Comparison of ENCODE assay signal across 10 cellular contexts in the genomic region with DNA sequence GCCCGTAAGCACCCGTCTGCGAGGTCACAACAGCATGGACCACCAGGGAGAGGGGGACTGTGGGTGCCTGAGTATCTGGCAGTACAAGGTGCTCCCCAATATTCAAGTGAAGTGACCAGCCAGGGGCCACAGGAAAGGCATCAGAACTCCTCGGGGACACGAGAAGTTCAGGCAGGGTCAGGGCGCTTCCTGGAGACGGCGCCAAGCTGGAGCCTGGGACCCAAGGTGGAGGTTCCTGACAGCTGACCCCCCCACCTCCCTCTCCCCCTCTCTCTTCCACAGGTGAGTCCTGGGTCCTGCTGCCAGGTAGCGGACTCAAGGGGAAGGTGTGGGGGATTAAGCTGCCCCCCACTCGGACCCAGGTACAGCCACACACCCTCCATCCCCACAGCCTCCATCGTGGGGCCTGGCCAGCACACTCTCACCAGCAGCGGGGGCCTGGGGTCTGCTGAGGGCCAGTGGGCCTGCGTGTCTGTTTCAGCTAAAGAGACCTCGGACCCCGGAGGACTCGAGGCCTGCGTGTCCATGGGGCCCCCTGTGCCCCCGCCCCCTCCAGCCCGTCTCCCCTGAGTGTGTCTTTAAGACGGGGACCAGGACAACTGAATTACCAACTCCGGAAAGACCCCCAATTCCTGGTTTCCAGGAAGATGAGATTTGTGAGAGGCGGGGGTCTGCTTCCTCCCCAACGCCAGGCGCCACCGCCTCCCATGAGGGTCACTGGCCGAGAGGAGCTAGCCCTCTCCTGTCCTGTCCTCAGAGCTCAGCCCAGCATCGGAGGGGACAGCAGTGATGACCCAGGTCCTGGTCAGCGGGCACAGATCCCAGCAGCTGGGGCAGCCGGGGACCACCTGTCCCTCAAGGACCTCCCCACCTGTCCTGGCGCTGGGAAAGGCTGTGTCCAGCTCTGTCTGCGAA. TPM values are rescaled to one million over a fixed set of nuclear protein-coding genes. Genes with fewer than 3 reads are reported as not detected.
DNase-seq lines count a peak whose midpoint lies in the region; ATAC-seq and TF ChIP-seq lines count a peak whose summit lies in the region.
"Had no signal": no experiment of that assay in that cellular context is flagged by ENCODE, and none has a peak within 500 bp of the region (broad histone marks: within the 10 kb centered on the region; RNA-seq: fewer than 3 reads in every experiment).

No MANE protein-coding gene starts in this region.

- H3K79me1 ChIP-seq in mesendoderm (ENCODE audit: low read length): no peaks in the 10 kb centered on the region

- ATAC-seq in heart left ventricle: peak in 2 of 4 donors; percentile 3 to 34
- no peak for ATAC-seq in GM19452 (IDR thresholded peaks at IDR 0.05; ENCODE audit: unreplicated experiment)

- H3K27me3 ChIP-seq in heart left ventricle (peaks cover 0 to 34% (median 5%) of the 10 kb centered on the region in 9 donors), right atrium auricular region (no peaks in the 10 kb centered on the region), mesendoderm (ENCODE audit: insufficient read depth, low read length, poor library complexity) (no peaks in the 10 kb centered on the region)
- H3K27me3 ChIP-seq: ascending aorta had no signal

- no peak for TF ChIP-seq POLR2A in heart left ventricle (IDR thresholded peaks at IDR 0.05)

- H3K4ac ChIP-seq in mesendoderm (ENCODE audit: low read depth, low read length): no peak overlapping the region

- no peaks in the 10 kb centered on the region for H3K36me3 ChIP-seq in heart left ventricle
- no peaks in the 10 kb centered on the region for H3K36me3 ChIP-seq in right atrium auricular region
- H3K36me3 ChIP-seq in mesendoderm (ENCODE audit: control insufficient read depth, insufficient read depth, low read length): no peaks in the 10 kb centered on the region
- H3K36me3 ChIP-seq: ascending aorta had no signal

- no peak overlapping the region for H3K9ac ChIP-seq in mesendoderm (ENCODE audit: low read length)

- H3K36me3 Mint-ChIP-seq in activated T-helper 2 cell treated with anti-CD3 and anti-CD28 coated beads, Interferon-gamma antibody, Interleukin-2, Interleukin-4, amounts not matched to agents 10 μg/mL and 5 μg/mL and 100 μg/mL, durations not matched to agents 14 hours and 24 hours and 36 hours (ENCODE audit: low read depth): peaks cover 10% of the 10 kb centered on the region

- peak overlapping the region; percentile 79 for H3K27ac Mint-ChIP-seq in activated T-helper 2 cell treated with anti-CD3 and anti-CD28 coated beads, Interferon-gamma antibody, Interleukin-2, Interleukin-4, amounts not matched to agents 10 μg/mL and 5 μg/mL and 100 μg/mL, durations not matched to agents 14 hours and 24 hours and 36 hours

- no peak overlapping the region for H4K5ac ChIP-seq in mesendoderm (ENCODE audit: low read length)

- H3K18ac ChIP-seq in mesendoderm (ENCODE audit: low read length): peak overlapping the region; percentile 72

- H3K4me1 Mint-ChIP-seq in activated T-helper 2 cell treated with anti-CD3 and anti-CD28 coated beads, Interferon-gamma antibody, Interleukin-2, Interleukin-4, amounts not matched to agents 10 μg/mL and 5 μg/mL and 100 μg/mL, durations not matched to agents 14 hours and 24 hours and 36 hours (ENCODE audit: low read depth): peaks cover 4% of the 10 kb centered on the region

- H2BK15ac ChIP-seq in mesendoderm (replicated peaks; ENCODE audit: low read depth): no peak overlapping the region

- no peak overlapping the region for H2BK5ac ChIP-seq in mesendoderm (ENCODE audit: low read length)

- 71 to 80% (median 73%) methylated on average over 8 to 31 of the region's 31 CpGs for WGBS in heart left ventricle, 4 donors
- no CpG with 5 or more reads among the region's 31 CpGs for WGBS in mesendoderm (ENCODE audit: extremely low coverage, insufficient coverage, low lambda C conversion rate)

- H3K9me3 Mint-ChIP-seq in activated T-helper 2 cell treated with anti-CD3 and anti-CD28 coated beads, Interferon-gamma antibody, Interleukin-2, Interleukin-4, amounts not matched to agents 10 μg/mL and 5 μg/mL and 100 μg/mL, durations not matched to agents 14 hours and 24 hours and 36 hours: peaks cover 3% of the 10 kb centered on the region

- H3K9me3 ChIP-seq in heart left ventricle (peaks cover 0 to 7% (median 0%) of the 10 kb centered on the region in 12 donors), right atrium auricular region (no peaks in the 10 kb centered on the region)
- H3K9me3 ChIP-seq: ascending aorta had no signal

- H2BK120ac ChIP-seq in mesendoderm (ENCODE audit: low read depth, low read length): no peak overlapping the region

- intact Hi-C loops in heart left ventricle (cut with DNase I): loop anchor here in 2 of 10 donors (5.0 kb wide), 2 partner anchors 38 to 43 kb away; no protein-coding TSS in a partner anchor
- intact Hi-C loops in activated T-helper 2 cell treated with anti-CD3 and anti-CD28 coated beads, Interferon-gamma antibody, Interleukin-2, Interleukin-4, amounts not matched to agents 10 μg/mL and 5 μg/mL and 100 μg/mL, durations not matched to agents 14 hours and 24 hours and 36 hours (cut with micrococcal nuclease): loop anchor here (10.0 kb wide), 1 partner anchor 185 kb away; the partner anchor contains the start of gene ISG15

- peak overlapping the region in 9 of 12 donors; percentile 46 to 62 (median 56) for H3K4me3 ChIP-seq in heart left ventricle
- H3K4me3 ChIP-seq in right atrium auricular region: peak overlapping the region in 1 of 2 donors; percentile 56
- H3K4me3 ChIP-seq in mesendoderm (ENCODE audit: low read length): no peak overlapping the region
- H3K4me3 ChIP-seq: lung had no signal

- DNase-seq in heart left ventricle: peak in 4 of 5 donors; percentile 19 to 43 (median 26)
- no peak for DNase-seq in right atrium auricular region (ENCODE audit: low spot score)
- DNase-seq in activated T-helper 2 cell treated with anti-CD3 and anti-CD28 coated beads, Interferon-gamma antibody, Interleukin-2, Interleukin-4, amounts not matched to agents 10 μg/mL and 5 μg/mL and 100 μg/mL, durations not matched to agents 14 hours and 24 hours and 36 hours (ENCODE audit: low spot score): no peak
- DNase-seq in mesendoderm: no peak
- no peak for DNase-seq in NCI-H69 (lab: John Stamatoyannopoulos, UW)
- DNase-seq in NCI-H1694 (lab: John Stamatoyannopoulos, UW): no peak
- DNase-seq in NCI-H2196 (lab: John Stamatoyannopoulos, UW; ENCODE audit: unreplicated experiment): no peak

- no peaks in the 10 kb centered on the region for H3K79me2 ChIP-seq in mesendoderm (ENCODE audit: control insufficient read depth, insufficient read depth, low read length)

- no peaks in the 10 kb centered on the region for H3K27me3 Mint-ChIP-seq in activated T-helper 2 cell treated with anti-CD3 and anti-CD28 coated beads, Interferon-gamma antibody, Interleukin-2, Interleukin-4, amounts not matched to agents 10 μg/mL and 5 μg/mL and 100 μg/mL, durations not matched to agents 14 hours and 24 hours and 36 hours (ENCODE audit: low read depth)

- no peak overlapping the region for H2AK5ac ChIP-seq in mesendoderm (ENCODE audit: low read length)

- H3K27ac ChIP-seq in heart left ventricle (peak overlapping the region in 1 of 12 donors; percentile 64), right atrium auricular region (no peak overlapping the region), mesendoderm (ENCODE audit: low read depth, low read length) (no peak overlapping the region)
- H3K27ac ChIP-seq: ascending aorta had no signal

- no peak for TF ChIP-seq CTCF in heart left ventricle (IDR thresholded peaks at IDR 0.05)
- no peak for TF ChIP-seq CTCF in right atrium auricular region (IDR thresholded peaks at IDR 0.05)

- H3K56ac ChIP-seq in mesendoderm (ENCODE audit: low read length): no peak overlapping the region

- H3K4me1 ChIP-seq in heart left ventricle (peaks cover 0 to 13% (median 8%) of the 10 kb centered on the region in 12 donors), right atrium auricular region (peaks cover 0 to 11% of the 10 kb centered on the region in 2 donors), mesendoderm (ENCODE audit: control insufficient read depth, low read depth, low read length) (no peaks in the 10 kb centered on the region)

- H3K23ac ChIP-seq in mesendoderm (ENCODE audit: low read length): no peak overlapping the region

- H4K8ac ChIP-seq in mesendoderm (ENCODE audit: low read depth, low read length): no peak overlapping the region

- no peak overlapping the region for H3K4me2 ChIP-seq in mesendoderm (ENCODE audit: low read length)

- peak overlapping the region; percentile 61 for H3K4me3 Mint-ChIP-seq in activated T-helper 2 cell treated with anti-CD3 and anti-CD28 coated beads, Interferon-gamma antibody, Interleukin-2, Interleukin-4, amounts not matched to agents 10 μg/mL and 5 μg/mL and 100 μg/mL, durations not matched to agents 14 hours and 24 hours and 36 hours (ENCODE audit: low read depth)

RNA-seq across cellular contexts. Expression of gene TNFRSF18, which starts 6.2 kb away (rescaled TPM):
- total RNA-seq in heart left ventricle (under 1 TPM in 2 of 9 donors, not detected in 7; 0.77 to 0.93 TPM), right atrium auricular region (under 1 TPM in 1 of 2 donors, not detected in 1; 0.55 TPM)
- polyA plus RNA-seq in heart left ventricle: under 1 TPM in 1 of 2 donors, not detected in 1; 0.24 TPM
- 219 and 231 TPM in 2 replicates for total RNA-seq in activated T-helper 2 cell treated with anti-CD3 and anti-CD28 coated beads, Interferon-gamma antibody, Interleukin-2, Interleukin-4, amounts not matched to agents 10 μg/mL and 5 μg/mL and 100 μg/mL, durations not matched to agents 14 hours and 24 hours and 36 hours
- polyA plus RNA-seq in mesendoderm (2013, experiment 1 of 2): 0.15 TPM
- polyA plus RNA-seq in mesendoderm (2013, experiment 2 of 2): 0.08 TPM
- total RNA-seq: ascending aorta had no signal

RNA-seq across cellular contexts. Expression of gene TNFRSF4, which starts 13.7 kb away (rescaled TPM):
- 10 to 100 TPM in 1 of 9 donors, 1 to 10 TPM in 8; 1.1 to 23.8 (median 2.7) TPM for total RNA-seq in heart left ventricle
- polyA plus RNA-seq in heart left ventricle: 1 to 10 TPM; 3.2 to 4.0 TPM
- under 1 TPM; 0.59 to 0.79 TPM for total RNA-seq in right atrium auricular region
- total RNA-seq in activated T-helper 2 cell treated with anti-CD3 and anti-CD28 coated beads, Interferon-gamma antibody, Interleukin-2, Interleukin-4, amounts not matched to agents 10 μg/mL and 5 μg/mL and 100 μg/mL, durations not matched to agents 14 hours and 24 hours and 36 hours: 441 and 458 TPM in 2 replicates
- polyA plus RNA-seq in mesendoderm (2013, experiment 1 of 2): 0.04 TPM
- polyA plus RNA-seq in mesendoderm (2013, experiment 2 of 2): not detected

RNA-seq across cellular contexts. Expression of gene TTLL10, which starts 26.5 kb away (rescaled TPM):
- total RNA-seq in heart left ventricle: under 1 TPM in 5 of 9 donors, not detected in 4; 0.14 to 0.53 (median 0.27) TPM
- polyA plus RNA-seq in heart left ventricle: under 1 TPM; 0.03 to 0.19 TPM
- not detected for total RNA-seq in right atrium auricular region
- not detected in 2 replicates for total RNA-seq in activated T-helper 2 cell treated with anti-CD3 and anti-CD28 coated beads, Interferon-gamma antibody, Interleukin-2, Interleukin-4, amounts not matched to agents 10 μg/mL and 5 μg/mL and 100 μg/mL, durations not matched to agents 14 hours and 24 hours and 36 hours
- polyA plus RNA-seq in mesendoderm (2013, experiment 1 of 2): 0.27 TPM
- polyA plus RNA-seq in mesendoderm (2013, experiment 2 of 2): 0.20 TPM
- total RNA-seq: ascending aorta had no signal

RNA-seq across cellular contexts. Expression of gene SDF4, which starts 31.6 kb away (rescaled TPM):
- total RNA-seq in heart left ventricle (100 to 1,000 TPM; 102 to 167 (median 120) TPM), right atrium auricular region (100 to 1,000 TPM; 120 to 128 TPM)
- 100 to 1,000 TPM; 102 to 212 TPM for polyA plus RNA-seq in heart left ventricle
- total RNA-seq in activated T-helper 2 cell treated with anti-CD3 and anti-CD28 coated beads, Interferon-gamma antibody, Interleukin-2, Interleukin-4, amounts not matched to agents 10 μg/mL and 5 μg/mL and 100 μg/mL, durations not matched to agents 14 hours and 24 hours and 36 hours: 161 and 164 TPM in 2 replicates
- 63.5 TPM for polyA plus RNA-seq in mesendoderm (2013, experiment 1 of 2)
- 65.5 TPM for polyA plus RNA-seq in mesendoderm (2013, experiment 2 of 2)

RNA-seq across cellular contexts. Expression of gene B3GALT6, which starts 31.8 kb away (rescaled TPM):
- total RNA-seq in heart left ventricle: 10 to 100 TPM in 7 of 9 donors, 1 to 10 TPM in 2; 8.1 to 21.4 (median 11.2) TPM
- 10 to 100 TPM in 1 of 2 donors, 1 to 10 TPM in 1; 6.7 to 15.7 TPM for polyA plus RNA-seq in heart left ventricle
- 10 to 100 TPM; 16.1 to 19.7 TPM for total RNA-seq in right atrium auricular region
- total RNA-seq in activated T-helper 2 cell treated with anti-CD3 and anti-CD28 coated beads, Interferon-gamma antibody, Interleukin-2, Interleukin-4, amounts not matched to agents 10 μg/mL and 5 μg/mL and 100 μg/mL, durations not matched to agents 14 hours and 24 hours and 36 hours: 34.6 and 35.8 TPM in 2 replicates
- 15.5 TPM for polyA plus RNA-seq in mesendoderm (2013, experiment 1 of 2)
- polyA plus RNA-seq in mesendoderm (2013, experiment 2 of 2): 14.8 TPM

Comparison
In these comparisons a context has a peak if more than half of its experiments do, and no peak if none do; other contexts are left out.
1. DNase-seq: peak in heart left ventricle (4 of 5); none in right atrium auricular region (single experiment), activated T-helper 2 cell treated with anti-CD3 and anti-CD28 coated beads, Interferon-gamma antibody, Interleukin-2, Interleukin-4, amounts not matched to agents 10 μg/mL and 5 μg/mL and 100 μg/mL, durations not matched to agents 14 hours and 24 hours and 36 hours (single experiment), mesendoderm (single experiment), NCI-H69 (single experiment), NCI-H1694 (single experiment) and NCI-H2196 (single experiment).
2. RNA of gene TNFRSF18, which starts 6.2 kb away (total RNA-seq): 219 to 231 TPM in activated T-helper 2 cell treated with anti-CD3 and anti-CD28 coated beads, Interferon-gamma antibody, Interleukin-2, Interleukin-4, amounts not matched to agents 10 μg/mL and 5 μg/mL and 100 μg/mL, durations not matched to agents 14 hours and 24 hours and 36 hours; 0.55 TPM in right atrium auricular region and 0.77 to 0.93 TPM in heart left ventricle; every median in the first group is over 100 times any median in the second.
3. RNA of gene TNFRSF4, which starts 13.7 kb away (total RNA-seq): 441 to 458 TPM in activated T-helper 2 cell treated with anti-CD3 and anti-CD28 coated beads, Interferon-gamma antibody, Interleukin-2, Interleukin-4, amounts not matched to agents 10 μg/mL and 5 μg/mL and 100 μg/mL, durations not matched to agents 14 hours and 24 hours and 36 hours; 1.1 to 23.8 TPM in heart left ventricle and 0.59 to 0.79 TPM in right atrium auricular region; every median in the first group is over 10 times any median in the second.